ENCODE assay signal across 8 cellular contexts in the genomic region with DNA sequence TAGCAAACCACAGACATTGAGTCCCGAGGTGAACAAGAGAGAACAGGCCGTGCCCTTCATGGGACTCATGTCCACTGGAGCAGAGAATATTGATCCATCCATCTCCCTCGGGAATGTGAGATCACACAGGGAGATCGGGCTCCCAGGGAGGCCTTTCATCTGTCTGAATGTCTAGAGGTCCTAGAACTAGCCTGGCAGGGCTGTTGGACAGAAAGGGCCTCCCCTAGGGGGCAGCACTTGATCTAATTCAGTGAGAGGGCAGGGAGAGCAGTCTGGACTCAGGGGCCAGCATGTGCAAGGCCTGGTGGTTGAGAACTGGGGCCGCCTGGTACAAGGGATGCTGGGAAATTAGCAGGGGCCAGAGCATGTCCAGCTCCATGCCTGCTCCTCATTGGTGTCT. TPM values are rescaled to one million over a fixed set of nuclear protein-coding genes. Genes with fewer than 3 reads are reported as not detected.
DNase-seq lines count a peak whose midpoint lies in the region; ATAC-seq and TF ChIP-seq lines count a peak whose summit lies in the region.

No MANE protein-coding gene starts in this region.

- no peak overlapping the region for H3K27ac ChIP-seq in HL-60 (replicated peaks)
- H3K27ac ChIP-seq in psoas muscle: peak overlapping the region; percentile 72

- H3K36me3 ChIP-seq in psoas muscle (ENCODE audit: insufficient read depth in 1 of 2, low read depth in 1 of 2): peaks cover 0 to 26% of the 10 kb centered on the region in 2 donors

- ATAC-seq in SK-N-SH treated with all-trans-retinoic acid at 6 μM for 48 hours: 0 out of 3 replicates have a peak, but pooled peaks have one; percentile 7
- peak in 2 of 4 donors; percentile 25 to 28 for ATAC-seq in psoas muscle
- ATAC-seq in HG02642 (IDR thresholded peaks at IDR 0.05; ENCODE audit: poor library complexity, unreplicated experiment): no peak
- no peak for ATAC-seq in GM21447 (IDR thresholded peaks at IDR 0.05; ENCODE audit: unreplicated experiment)
- no peak for ATAC-seq in sciatic nerve

- in situ Hi-C loops in Caki2 (cut with HindIII; ENCODE audit: low pct_unique_long_range_greater_than_20kb, low sequenced_read_pairs): no loop called here

- H3K4me3 ChIP-seq in HL-60 (replicated peaks; ENCODE audit: insufficient read depth, low read length) (no peak overlapping the region), psoas muscle (no peak overlapping the region)

- H3K27me3 ChIP-seq in HL-60 (ENCODE audit: insufficient read depth, poor library complexity, severe bottlenecking) (no peaks in the 10 kb centered on the region), psoas muscle (ENCODE audit: insufficient read depth in 3 of 3, low read length in 2 of 3) (no peaks in the 10 kb centered on the region)

- TF ChIP-seq CTCF in HL-60 (IDR thresholded peaks at IDR 0.05; ENCODE audit: insufficient read depth, low read length): peak; percentile 33
- TF ChIP-seq CTCF in psoas muscle (IDR thresholded peaks at IDR 0.05): peak; percentile 36

- 40 to 71% (median 47%) methylated on average over 5 of the region's 5 CpGs for WGBS in psoas muscle, 3 donors

- DNase-seq in Caki2 (ENCODE audit: low read depth) (peak; percentile 54), HL-60 (ENCODE audit: low read depth in 1 of 2, low spot score in 1 of 2) (peak; percentile 52 to 68), psoas muscle (peak in 1 of 2 donors; percentile 62), sciatic nerve (ENCODE audit: low spot score) (no peak)
- DNase-seq in central memory CD4-positive, alpha-beta T cell: peak; percentile 18

- peaks cover 22% of the 10 kb centered on the region for H3K4me1 ChIP-seq in psoas muscle

- intact Hi-C loops in psoas muscle (cut with DNase I) (loop anchor here (5.0 to 10.0 kb wide), 3 partner anchors 69 to 207 kb away; partner anchors contain the start of genes HRC (in 1 of the 2) and TRPM4 (in 1 of the 2)), sciatic nerve (cut with DNase I) (no loop called here)

- no peaks in the 10 kb centered on the region for H3K9me3 ChIP-seq in psoas muscle

TF ChIP-seq in SK-N-SH treated with all-trans-retinoic acid at 6 μM for 48 hours, 23 proteins besides CTCF, POLR2A, EP300 and RAD21:
- no peak for TF ChIP-seq RARB (CRISPR knock-in tag; IDR thresholded peaks at IDR 0.05)
- no peak for TF ChIP-seq CSRNP3 (CRISPR knock-in tag; IDR thresholded peaks at IDR 0.05)

RNA-seq across cellular contexts. Expression of gene RUVBL2, which starts 4.3 kb away (rescaled TPM):
- 493 and 608 TPM in 2 replicates for total RNA-seq in Caki2 (2014; rRNA removed; shearing (Covaris generic); ENCODE audit: low replicate concordance)
- 10 to 100 TPM; 61.1 to 87.4 (median 81.8) TPM for total RNA-seq in psoas muscle
- polyA plus RNA-seq in psoas muscle: 10 to 100 TPM; 62.7 to 76.5 (median 69.5) TPM
- total RNA-seq in sciatic nerve: 29.9 TPM

RNA-seq across cellular contexts. Expression of gene GYS1, which starts 4.9 kb away (rescaled TPM):
- total RNA-seq in Caki2 (2014; rRNA removed; shearing (Covaris generic); ENCODE audit: low replicate concordance): 31.3 and 32.3 TPM in 2 replicates
- total RNA-seq in psoas muscle (100 to 1,000 TPM; 147 to 331 (median 238) TPM), sciatic nerve (42.0 TPM)
- 10 to 100 TPM; 30.9 to 61.3 (median 58.9) TPM for polyA plus RNA-seq in psoas muscle

RNA-seq across cellular contexts. Expression of gene LHB, which starts 18.9 kb away (rescaled TPM):
- not detected in 2 replicates for total RNA-seq in Caki2 (2014; rRNA removed; shearing (Covaris generic); ENCODE audit: low replicate concordance)
- total RNA-seq in psoas muscle (not detected), sciatic nerve (not detected)
- under 1 TPM in 1 of 3 donors, not detected in 2; 0.32 TPM for polyA plus RNA-seq in psoas muscle

RNA-seq across cellular contexts. Expression of gene CGB3, which starts 26.2 kb away (rescaled TPM):
- not detected in 2 replicates for total RNA-seq in Caki2 (2014; rRNA removed; shearing (Covaris generic); ENCODE audit: low replicate concordance)
- total RNA-seq in psoas muscle: not detected
- polyA plus RNA-seq in psoas muscle: not detected
- not detected for total RNA-seq in sciatic nerve

RNA-seq across cellular contexts. Expression of gene FTL, which starts 32.9 kb away (rescaled TPM):
- 13,494 and 14,762 TPM in 2 replicates for total RNA-seq in Caki2 (2014; rRNA removed; shearing (Covaris generic); ENCODE audit: low replicate concordance)
- 1,000 to 10,000 TPM in 3 of 4 donors, 100 to 1,000 TPM in 1; 802 to 2,269 (median 1,158) TPM for total RNA-seq in psoas muscle
- 1,000 to 10,000 TPM; 1,296 to 1,753 (median 1,467) TPM for polyA plus RNA-seq in psoas muscle
- total RNA-seq in sciatic nerve: 3,094 TPM
